ENCODE assay signal across 15 cellular contexts in genomic region chr4:3111461-3111860, GRCh38. TPM values are rescaled to one million over a fixed set of nuclear protein-coding genes. Genes with fewer than 3 reads are reported as not detected.
DNase-seq lines count a peak whose midpoint lies in the region; ATAC-seq and TF ChIP-seq lines count a peak whose summit lies in the region.
"Had no signal": no experiment of that assay in that cellular context is flagged by ENCODE, and none has a peak within 500 bp of the region (broad histone marks: within the 10 kb centered on the region; RNA-seq: fewer than 3 reads in every experiment).

No MANE protein-coding gene starts in this region.

- TF ChIP-seq EP300 in sigmoid colon (IDR thresholded peaks at IDR 0.05), result no peak

- no peaks in the 10 kb centered on the region for H3K9me3 ChIP-seq in sigmoid colon
- H3K9me3 ChIP-seq: HAP-1, thoracic aorta had no signal

- no peaks in the 10 kb centered on the region for H3K9me2 ChIP-seq in GM23338 (ENCODE audit: insufficient read depth)

- H3F3A ChIP-seq in GM23338 (replicated peaks; ENCODE audit: low read depth), result no peaks in the 10 kb centered on the region; the same call in 1 of the 2 replicates

- intact Hi-C loops in sigmoid colon (cut with DNase I), result no loop called here

- H3K36me3 Mint-ChIP-seq in GM23338 (ENCODE audit: low read depth), result peaks cover 96% of the 10 kb centered on the region

- H3K27me3 Mint-ChIP-seq in GM23338 (ENCODE audit: insufficient read depth, low read depth, poor library complexity), result peaks cover 2% of the 10 kb centered on the region
- H3K27me3 Mint-ChIP-seq: activated CD8-positive, alpha-beta T cell treated with anti-CD3 and anti-CD28 coated beads for 36 hours; CD4-positive, CD25-positive, alpha-beta regulatory T cell had no signal

- peaks cover 46% of the 10 kb centered on the region for H3K36me3 ChIP-seq in GM23338 (ENCODE audit: insufficient read depth)
- peaks cover 7 to 78% (median 13%) of the 10 kb centered on the region in 4 donors for H3K36me3 ChIP-seq in sigmoid colon

- H3K27me3 ChIP-seq in GM23338 (ENCODE audit: insufficient read depth), result no peaks in the 10 kb centered on the region
- no peaks in the 10 kb centered on the region for H3K27me3 ChIP-seq in sigmoid colon

- DNase-seq in GM23338 (ENCODE audit: low spot score) (peak; percentile 15), NCI-H82 treated with DMSO at 0.1 percent for 48 hours (lab: John Stamatoyannopoulos, UW; ENCODE audit: unreplicated experiment) (peak; percentile 5), fibroblast of gingiva (ENCODE audit: low read depth) (peak; percentile 37), pulmonary artery endothelial cell (ENCODE audit: low read depth, low spot score) (peak; percentile 67), sigmoid colon (no peak), SW480 (ENCODE audit: low spot score) (no peak)
- DNase-seq in stimulated activated naive CD8-positive, alpha-beta T cell treated with anti-CD3 and anti-CD28 coated beads, Interleukin-15, Interleukin-2, amounts not matched to agents 100 U/mL and 50 U/mL, for 24 hours, result no peak
- DNase-seq: activated CD8-positive, alpha-beta T cell treated with anti-CD3 and anti-CD28 coated beads for 36 hours; activated naive CD4-positive, alpha-beta T cell treated with anti-CD3 and anti-CD28 coated beads, Interleukin-2, amount 50 U/mL, for 16 hours; CD4-positive, CD25-positive, alpha-beta regulatory T cell; NCI-H748 treated with DMSO at 0.1 percent for 48 hours had no signal

- H3K4me3 ChIP-seq in GM23338, result no peak overlapping the region
- no peak overlapping the region for H3K4me3 ChIP-seq in sigmoid colon
- H3K4me3 ChIP-seq: HAP-1, thoracic aorta had no signal

- H3K27ac Mint-ChIP-seq in GM23338, result no peak overlapping the region
- H3K27ac Mint-ChIP-seq: activated CD8-positive, alpha-beta T cell treated with anti-CD3 and anti-CD28 coated beads for 36 hours had no signal

- 0 out of 3 replicates have a peak, but pooled peaks have one; percentile 21 for ATAC-seq in GM23338
- ATAC-seq in stimulated activated naive CD8-positive, alpha-beta T cell treated with anti-CD3 and anti-CD28 coated beads, Interleukin-15, Interleukin-2, amounts not matched to agents 100 U/mL and 50 U/mL, for 24 hours, result no peak
- ATAC-seq in GM18502 (IDR thresholded peaks at IDR 0.05; ENCODE audit: poor library complexity, unreplicated experiment), result no peak
- ATAC-seq: activated CD8-positive, alpha-beta T cell treated with anti-CD3 and anti-CD28 coated beads for 36 hours had no signal

- TF ChIP-seq CTCF in GM23338 (conservative IDR thresholded peaks at IDR 0.05; ENCODE audit: low read depth in 2 of 2), result no peak
- TF ChIP-seq CTCF in sigmoid colon (IDR thresholded peaks at IDR 0.05), result no peak

- no peak overlapping the region for H2AFZ ChIP-seq in GM23338

- H3K4me3 Mint-ChIP-seq in GM23338, result no peak overlapping the region
- H3K4me3 Mint-ChIP-seq: activated CD8-positive, alpha-beta T cell treated with anti-CD3 and anti-CD28 coated beads for 36 hours; CD4-positive, CD25-positive, alpha-beta regulatory T cell; neural crest cell had no signal

- peaks cover 12% of the 10 kb centered on the region; the same call in 1 of the 2 replicates for H4K20me1 ChIP-seq in GM23338 (replicated peaks; ENCODE audit: insufficient read depth)

- H3K4me1 Mint-ChIP-seq in GM23338, result peaks cover 5% of the 10 kb centered on the region; the same call in 2 of the 3 replicates

- no peak for TF ChIP-seq POLR2A in sigmoid colon (IDR thresholded peaks at IDR 0.05)

- H3K27ac ChIP-seq in GM23338 (ENCODE audit: low read depth), result no peak overlapping the region
- H3K27ac ChIP-seq in sigmoid colon, result peak overlapping the region in 2 of 4 donors; percentile 20 to 67
- H3K27ac ChIP-seq: thoracic aorta had no signal

- H3K4me1 ChIP-seq in GM23338 (ENCODE audit: insufficient read depth) (no peaks in the 10 kb centered on the region), sigmoid colon (peaks cover 0 to 23% (median 17%) of the 10 kb centered on the region in 4 donors)

- H3K79me2 ChIP-seq in GM23338 (replicated peaks; ENCODE audit: insufficient read depth), result peaks cover 50% of the 10 kb centered on the region

- 78 to 82% methylated on average over 5 of the region's 5 CpGs for WGBS in sigmoid colon, 2 donors

- H3K9me3 Mint-ChIP-seq in GM23338, result peaks cover 5% of the 10 kb centered on the region; the same call in 1 of the 3 replicates
- H3K9me3 Mint-ChIP-seq: activated CD8-positive, alpha-beta T cell treated with anti-CD3 and anti-CD28 coated beads for 36 hours; CD4-positive, CD25-positive, alpha-beta regulatory T cell; neural crest cell had no signal

- no peak overlapping the region for H3K4me2 ChIP-seq in GM23338

TF ChIP-seq in GM23338, 12 proteins besides CTCF, POLR2A, EP300 and RAD21:
- TF ChIP-seq REST (IDR thresholded peaks at IDR 0.05; ENCODE audit: unreplicated experiment), result no peak
- no peak for TF ChIP-seq STAT1 (IDR thresholded peaks at IDR 0.05; ENCODE audit: unreplicated experiment)
TF ChIP-seq in GM23338: peak in this region for 0.

RNA-seq across cellular contexts. Expression of gene HTT, which starts 37.0 kb away (rescaled TPM):
- total RNA-seq in GM23338 (2014; rRNA removed; shearing (Covaris generic)), result 62.7 and 67.7 TPM in 2 replicates
- 23.8 and 26.6 TPM in 2 replicates for polyA plus RNA-seq in GM23338 (2016; fragmentation: Nextera tagmentation; extraction: Ambion mirVana)
- 21.8 and 51.8 TPM in 2 replicates for total RNA-seq in pulmonary artery endothelial cell
- 10 to 100 TPM; 17.0 to 41.5 (median 26.5) TPM for total RNA-seq in sigmoid colon
- 10 to 100 TPM in 1 of 3 donors, 1 to 10 TPM in 2; 6.5 to 29.4 (median 7.8) TPM for polyA plus RNA-seq in sigmoid colon

RNA-seq across cellular contexts. Expression of gene HTT-AS, which starts 37.1 kb away (rescaled TPM):
- total RNA-seq in GM23338 (2014; rRNA removed; shearing (Covaris generic)), result not detected in 2 replicates
- polyA plus RNA-seq in GM23338 (2016; fragmentation: Nextera tagmentation; extraction: Ambion mirVana), result not detected in 2 replicates
- not detected in 2 replicates for total RNA-seq in pulmonary artery endothelial cell
- not detected for total RNA-seq in sigmoid colon
- polyA plus RNA-seq in sigmoid colon, result not detected
- total RNA-seq: activated CD8-positive, alpha-beta T cell treated with anti-CD3 and anti-CD28 coated beads for 36 hours; CD4-positive, CD25-positive, alpha-beta regulatory T cell; neural crest cell; thoracic aorta had no signal
- polyA plus RNA-seq: CD4-positive, CD25-positive, alpha-beta regulatory T cell had no signal

Comparison
In these comparisons a context has a peak if more than half of its experiments do, and no peak if none do; other contexts are left out.
1. DNase-seq: peak in GM23338 (single experiment), NCI-H82 treated with DMSO at 0.1 percent for 48 hours (single experiment), fibroblast of gingiva (single experiment) and pulmonary artery endothelial cell (single experiment); none in stimulated activated naive CD8-positive, alpha-beta T cell treated with anti-CD3 and anti-CD28 coated beads, Interleukin-15, Interleukin-2, amounts not matched to agents 100 U/mL and 50 U/mL, for 24 hours (single experiment), sigmoid colon (single experiment) and SW480 (single experiment).